In genomic region chr15:29268706-29269484, GRCh38 we compare ENCODE assay signal across 8 cellular contexts. TPM values are rescaled to one million over a fixed set of nuclear protein-coding genes. Genes with fewer than 3 reads are reported as not detected.
DNase-seq lines count a peak whose midpoint lies in the region; ATAC-seq and TF ChIP-seq lines count a peak whose summit lies in the region.

No MANE protein-coding gene starts in this region.

- peaks cover 8% of the 10 kb centered on the region for H3K36me3 Mint-ChIP-seq in activated naive CD4-positive, alpha-beta T cell treated with anti-CD3 and anti-CD28 coated beads, Interleukin-2, amount 10 ng/mL, durations not matched to agents 7 days and 5 days
- no peaks in the 10 kb centered on the region for H3K36me3 Mint-ChIP-seq in glutamatergic neuron (ENCODE audit: unreplicated experiment)

- H3K27ac ChIP-seq in parathyroid adenoma (peak overlapping the region; percentile 75), upper lobe of right lung (peak overlapping the region; percentile 89)

- no peak for TF ChIP-seq CTCF in glutamatergic neuron (IDR thresholded peaks at IDR 0.05; ENCODE audit: partially characterized antibody, unreplicated experiment)
- no peak for TF ChIP-seq CTCF in parathyroid adenoma (IDR thresholded peaks at IDR 0.05)
- TF ChIP-seq CTCF in upper lobe of right lung (IDR thresholded peaks at IDR 0.05), result no peak

- peak overlapping the region; percentile 94 for H3K4me3 Mint-ChIP-seq in activated naive CD4-positive, alpha-beta T cell treated with anti-CD3 and anti-CD28 coated beads, Interleukin-2, amount 10 ng/mL, durations not matched to agents 7 days and 5 days
- H3K4me3 Mint-ChIP-seq in glutamatergic neuron (ENCODE audit: unreplicated experiment), result peak overlapping the region; percentile 99

- peak overlapping the region; percentile 59 for H3K4me2 ChIP-seq in parathyroid adenoma (ENCODE audit: low read length)

- no peaks in the 10 kb centered on the region for H3K36me3 ChIP-seq in parathyroid adenoma (ENCODE audit: control insufficient read depth, insufficient read depth, low read length)
- H3K36me3 ChIP-seq in upper lobe of right lung, result no peaks in the 10 kb centered on the region

- peak; percentile 24 for ATAC-seq in HG03064 (IDR thresholded peaks at IDR 0.05; ENCODE audit: low read depth, unreplicated experiment)
- ATAC-seq in upper lobe of right lung, result peak; percentile 51

- peak overlapping the region; percentile 62 for H2AFZ ChIP-seq in parathyroid adenoma

- peaks cover 3% of the 10 kb centered on the region for H3K79me2 ChIP-seq in parathyroid adenoma

- intact Hi-C loops in upper lobe of right lung (cut with DNase I), result no loop called here

- peaks cover 51% of the 10 kb centered on the region for H3K4me1 Mint-ChIP-seq in activated naive CD4-positive, alpha-beta T cell treated with anti-CD3 and anti-CD28 coated beads, Interleukin-2, amount 10 ng/mL, durations not matched to agents 7 days and 5 days
- H3K4me1 Mint-ChIP-seq in glutamatergic neuron (ENCODE audit: low read depth, unreplicated experiment), result peaks cover 13% of the 10 kb centered on the region

- peak in 3 of 4 experiments; percentile 25 to 43 (median 29) for DNase-seq in activated CD4-positive, CD25-positive, alpha-beta regulatory T cell (lab: John Stamatoyannopoulos, UW)
- no peak for DNase-seq in activated CD4-positive, CD25-positive, alpha-beta regulatory T cell treated with anti-CD3 and anti-CD28 coated beads, Interleukin-2, amount 50 U/mL, for 72 hours
- peak; percentile 52 for DNase-seq in RKO (ENCODE audit: low spot score)
- peak; percentile 64 for DNase-seq in activated naive CD4-positive, alpha-beta T cell treated with anti-CD3 and anti-CD28 coated beads, Interleukin-2, amount 10 ng/mL, durations not matched to agents 7 days and 5 days
- DNase-seq in glutamatergic neuron, result peak; percentile 22
- peak; percentile 68 for DNase-seq in upper lobe of right lung

- H3K9me3 ChIP-seq in parathyroid adenoma (ENCODE audit: control insufficient read depth, low read length) (no peaks in the 10 kb centered on the region), upper lobe of right lung (no peaks in the 10 kb centered on the region)

- H3K9me3 Mint-ChIP-seq in activated naive CD4-positive, alpha-beta T cell treated with anti-CD3 and anti-CD28 coated beads, Interleukin-2, amount 10 ng/mL, durations not matched to agents 7 days and 5 days, result no peaks in the 10 kb centered on the region
- peaks cover 1% of the 10 kb centered on the region for H3K9me3 Mint-ChIP-seq in glutamatergic neuron (ENCODE audit: unreplicated experiment)

- H3K9ac ChIP-seq in parathyroid adenoma, result no peak overlapping the region

- CTCF ChIA-PET in activated naive CD4-positive, alpha-beta T cell treated with anti-CD3 and anti-CD28 coated beads, Interleukin-2, amount 10 ng/mL, durations not matched to agents 7 days and 5 days (lab: Charles Lee), result interaction anchor here (1.3 kb wide), 1 partner anchor 129 kb away, joined by 3 read pairs; no protein-coding TSS in a partner anchor

- no peaks in the 10 kb centered on the region for H3K27me3 Mint-ChIP-seq in activated naive CD4-positive, alpha-beta T cell treated with anti-CD3 and anti-CD28 coated beads, Interleukin-2, amount 10 ng/mL, durations not matched to agents 7 days and 5 days
- H3K27me3 Mint-ChIP-seq in glutamatergic neuron (ENCODE audit: unreplicated experiment), result no peaks in the 10 kb centered on the region

- H3K27ac Mint-ChIP-seq in activated naive CD4-positive, alpha-beta T cell treated with anti-CD3 and anti-CD28 coated beads, Interleukin-2, amount 10 ng/mL, durations not matched to agents 7 days and 5 days, result peak overlapping the region; percentile 96
- peak overlapping the region; percentile 94 for H3K27ac Mint-ChIP-seq in glutamatergic neuron (ENCODE audit: unreplicated experiment)

- H3K4me3 ChIP-seq in parathyroid adenoma (ENCODE audit: low read depth, low read length), result peak overlapping the region; percentile 61
- peak overlapping the region; percentile 80 for H3K4me3 ChIP-seq in upper lobe of right lung

- no peaks in the 10 kb centered on the region for H3K27me3 ChIP-seq in parathyroid adenoma (ENCODE audit: control insufficient read depth, insufficient read depth, low read length)
- no peaks in the 10 kb centered on the region for H3K27me3 ChIP-seq in upper lobe of right lung

- H3K4me1 ChIP-seq in parathyroid adenoma (no peaks in the 10 kb centered on the region), upper lobe of right lung (peaks cover 27% of the 10 kb centered on the region)

RNA-seq across cellular contexts. Expression of gene NSMCE3, which starts 0.7 kb away (rescaled TPM):
- 6.5 TPM for total RNA-seq in glutamatergic neuron (ENCODE audit: unreplicated experiment)
- 6.7 TPM for total RNA-seq in upper lobe of right lung
